ENCODE assay signal across 11 cellular contexts in genomic region chr17:73316919-73317505, GRCh38. TPM values are rescaled to one million over a fixed set of nuclear protein-coding genes. Genes with fewer than 3 reads are reported as not detected.
DNase-seq lines count a peak whose midpoint lies in the region; ATAC-seq, FAIRE-seq and TF ChIP-seq lines count a peak whose summit lies in the region.
"Had no signal": no experiment of that assay in that cellular context is flagged by ENCODE, and none has a peak within 500 bp of the region (broad histone marks: within the 10 kb centered on the region; RNA-seq: fewer than 3 reads in every experiment).

No MANE protein-coding gene starts in this region.

- H3K27ac Mint-ChIP-seq in progenitor cell of endocrine pancreas = no peak overlapping the region
- no peak overlapping the region for H3K27ac Mint-ChIP-seq in activated T-cell treated with anti-CD3 and anti-CD28 coated beads, Interleukin-2, amount 50 U/mL, for 72 hours

- H3K36me3 Mint-ChIP-seq in progenitor cell of endocrine pancreas (ENCODE audit: insufficient read depth) = no peaks in the 10 kb centered on the region
- no peaks in the 10 kb centered on the region for H3K36me3 Mint-ChIP-seq in activated T-cell treated with anti-CD3 and anti-CD28 coated beads, Interleukin-2, amount 50 U/mL, for 72 hours (ENCODE audit: insufficient read depth in 2 of 2)

- FAIRE-seq in pancreas (lab: Jason Lieb, UNC) = no peak
- FAIRE-seq: G401.6 had no signal

- H3K27me3 ChIP-seq in pancreas (no peaks in the 10 kb centered on the region), H7 (ENCODE audit: control insufficient read depth, insufficient read depth, low read length) (no peaks in the 10 kb centered on the region)
- H3K27me3 ChIP-seq: neutrophil had no signal

- H3K36me3 ChIP-seq in pancreas = no peaks in the 10 kb centered on the region
- H3K36me3 ChIP-seq in H7 (replicated peaks; ENCODE audit: control insufficient read depth, insufficient read depth, low read length) = no peaks in the 10 kb centered on the region
- H3K36me3 ChIP-seq: neutrophil had no signal

- H3K4me1 Mint-ChIP-seq in progenitor cell of endocrine pancreas (ENCODE audit: low read depth) = peaks cover 9% of the 10 kb centered on the region
- H3K4me1 Mint-ChIP-seq in activated T-cell treated with anti-CD3 and anti-CD28 coated beads, Interleukin-2, amount 50 U/mL, for 72 hours (ENCODE audit: low read depth) = no peaks in the 10 kb centered on the region

- H3K4me3 Mint-ChIP-seq in progenitor cell of endocrine pancreas (ENCODE audit: low read depth) = no peak overlapping the region
- H3K4me3 Mint-ChIP-seq in activated T-cell treated with anti-CD3 and anti-CD28 coated beads, Interleukin-2, amount 50 U/mL, for 72 hours = no peak overlapping the region
- H3K4me3 Mint-ChIP-seq: central memory CD8-positive, alpha-beta T cell had no signal

- no peak for TF ChIP-seq CTCF in pancreas (IDR thresholded peaks at IDR 0.05)
- TF ChIP-seq CTCF in progenitor cell of endocrine pancreas (IDR thresholded peaks at IDR 0.05; ENCODE audit: unreplicated experiment) = no peak

- 58 to 59% methylated on average over 8 of the region's 8 CpGs for WGBS in pancreas, 2 donors

- peaks cover 14% of the 10 kb centered on the region for H3K27me3 Mint-ChIP-seq in progenitor cell of endocrine pancreas
- H3K27me3 Mint-ChIP-seq in activated T-cell treated with anti-CD3 and anti-CD28 coated beads, Interleukin-2, amount 50 U/mL, for 72 hours (ENCODE audit: low read depth) = no peaks in the 10 kb centered on the region
- H3K27me3 Mint-ChIP-seq: central memory CD8-positive, alpha-beta T cell had no signal

- peaks cover 0 to 10% (median 6%) of the 10 kb centered on the region in 3 donors for H3K4me1 ChIP-seq in pancreas

- DNase-seq in NCI-H69 (lab: John Stamatoyannopoulos, UW) (peak; percentile 85), pancreas (no peak), progenitor cell of endocrine pancreas (ENCODE audit: low spot score, unreplicated experiment) (no peak), H7 (no peak)
- DNase-seq in activated T-cell treated with anti-CD3 and anti-CD28 coated beads, Interleukin-2, amount 50 U/mL, for 72 hours = no peak
- DNase-seq: NCI-H2029 had no signal

- intact Hi-C loops in pancreas (cut with DNase I) = loop anchor here in 1 of 3 donors (10.0 kb wide), 1 partner anchor 48 kb away; no protein-coding TSS in a partner anchor

- H3K4me3 ChIP-seq in pancreas = no peak overlapping the region
- H3K4me3 ChIP-seq in H7 (ENCODE audit: insufficient read depth, low read depth, low read length) = no peak overlapping the region

- ATAC-seq in GM19372 (IDR thresholded peaks at IDR 0.05; ENCODE audit: low read depth, unreplicated experiment) (peak; percentile 58), HG02763 (IDR thresholded peaks at IDR 0.05; ENCODE audit: unreplicated experiment) (peak; percentile 66), pancreas (peak in 3 of 4 donors; percentile 4 to 9 (median 5))
- ATAC-seq in activated T-cell treated with anti-CD3 and anti-CD28 coated beads, Interleukin-2, amount 50 U/mL, for 72 hours (replicated peaks in 1 of 2) = no peak

- H3K9me3 ChIP-seq in pancreas = no peaks in the 10 kb centered on the region
- H3K9me3 ChIP-seq: neutrophil had no signal

- no peak overlapping the region for H3K27ac ChIP-seq in pancreas
- H3K27ac ChIP-seq: neutrophil had no signal

- no peaks in the 10 kb centered on the region for H3K9me3 Mint-ChIP-seq in progenitor cell of endocrine pancreas (ENCODE audit: low read depth)
- no peaks in the 10 kb centered on the region for H3K9me3 Mint-ChIP-seq in activated T-cell treated with anti-CD3 and anti-CD28 coated beads, Interleukin-2, amount 50 U/mL, for 72 hours
- H3K9me3 Mint-ChIP-seq: central memory CD8-positive, alpha-beta T cell had no signal

RNA-seq across cellular contexts. Expression of gene CDC42EP4, which starts 5.2 kb away (rescaled TPM):
- 10 to 100 TPM; 43.2 to 56.2 (median 46.9) TPM for total RNA-seq in pancreas
- 10 to 100 TPM; 24.2 to 28.9 TPM for polyA plus RNA-seq in pancreas
- total RNA-seq in progenitor cell of endocrine pancreas = 66.0 and 77.9 TPM in 2 replicates
- 1 to 10 TPM; 1.6 to 3.2 TPM for total RNA-seq in activated T-cell treated with anti-CD3 and anti-CD28 coated beads, Interleukin-2, amount 50 U/mL, for 72 hours
- 30.7 and 32.7 TPM in 2 replicates for total RNA-seq in H7 (2014; rRNA removed; shearing (Covaris generic))

RNA-seq across cellular contexts. Expression of gene CPSF4L, which starts 55.3 kb away (rescaled TPM):
- total RNA-seq in pancreas (under 1 TPM in 4 of 6 donors, not detected in 2; 0.19 to 0.67 (median 0.21) TPM), progenitor cell of endocrine pancreas (0.33 TPM in 1 of 2 replicates, not detected in the other)
- polyA plus RNA-seq in pancreas = not detected
- total RNA-seq in activated T-cell treated with anti-CD3 and anti-CD28 coated beads, Interleukin-2, amount 50 U/mL, for 72 hours = not detected
- not detected in 2 replicates for total RNA-seq in H7 (2014; rRNA removed; shearing (Covaris generic))

Comparison
In these comparisons a context has a peak if more than half of its experiments do, and no peak if none do; other contexts are left out.
1. ATAC-seq: peak in GM19372 (single experiment), HG02763 (single experiment) and pancreas (3 of 4); none in activated T-cell treated with anti-CD3 and anti-CD28 coated beads, Interleukin-2, amount 50 U/mL, for 72 hours (0 of 2).